12 cellular contexts compared by ENCODE assay signal in genomic region chr17:7590743-7591142, GRCh38. TPM values are rescaled to one million over a fixed set of nuclear protein-coding genes. Genes with fewer than 3 reads are reported as not detected.
DNase-seq lines count a peak whose midpoint lies in the region; ATAC-seq and TF ChIP-seq lines count a peak whose summit lies in the region.
"Had no signal": no experiment of that assay in that cellular context is flagged by ENCODE, and none has a peak within 500 bp of the region (broad histone marks: within the 10 kb centered on the region; RNA-seq: fewer than 3 reads in every experiment).

No MANE protein-coding gene starts in this region.

- POLR2A ChIA-PET in CD8-positive, alpha-beta memory T cell (lab: Charles Lee): no interaction called here

- in situ Hi-C loops in GM13977 (cut with MboI; ENCODE audit: low pct_unique_long_range_greater_than_20kb, low sequenced_read_pairs, unreplicated experiment): no loop called here

- H3K4me1 Mint-ChIP-seq in activated naive CD4-positive, alpha-beta T cell treated with anti-CD3 and anti-CD28 coated beads, Interleukin-2, amount 50 U/mL, for 24 hours: peaks cover 2% of the 10 kb centered on the region
- peaks cover under 1 to 4% (median 1%) of the 10 kb centered on the region in 3 donors for H3K4me1 Mint-ChIP-seq in CD8-positive, alpha-beta memory T cell

- H3K27me3 ChIP-seq in smooth muscle cell (ENCODE audit: low read depth): no peaks in the 10 kb centered on the region
- H3K27me3 ChIP-seq in CD8-positive, alpha-beta memory T cell (ENCODE audit: insufficient read depth, low read length, poor library complexity, severe bottlenecking): no peaks in the 10 kb centered on the region

- DNase-seq in activated naive CD4-positive, alpha-beta T cell treated with Interleukin-2 at 50 U/mL for 16 hours: no peak
- DNase-seq in T1000 (lab: John Stamatoyannopoulos, UW) (peak; percentile 49), fibroblast of villous mesenchyme (ENCODE audit: low read depth) (peak; percentile 34), smooth muscle cell (lab: John Stamatoyannopoulos, UW; ENCODE audit: unreplicated experiment) (no peak), GM13977 (ENCODE audit: low spot score) (no peak)
- DNase-seq in CD8-positive, alpha-beta memory T cell: no peak
- DNase-seq: NCI-H1930, small intestine had no signal

- H3K36me3 ChIP-seq in smooth muscle cell (ENCODE audit: low read depth): peaks cover 10% of the 10 kb centered on the region
- peaks cover 44% of the 10 kb centered on the region for H3K36me3 ChIP-seq in CD8-positive, alpha-beta memory T cell (ENCODE audit: insufficient read depth, low read length)

- H3K4me2 ChIP-seq in smooth muscle cell: peak overlapping the region; percentile 54

- H3K27me3 Mint-ChIP-seq in activated naive CD4-positive, alpha-beta T cell treated with anti-CD3 and anti-CD28 coated beads, Interleukin-2, amount 50 U/mL, for 24 hours: no peaks in the 10 kb centered on the region
- no peaks in the 10 kb centered on the region for H3K27me3 Mint-ChIP-seq in CD8-positive, alpha-beta memory T cell

- peak overlapping the region; percentile 60 for H3K9ac ChIP-seq in smooth muscle cell (ENCODE audit: low read depth)

- TF ChIP-seq CTCF in fibroblast of villous mesenchyme (IDR thresholded peaks at IDR 0.05; ENCODE audit: insufficient read depth, low read depth, low read length) (no peak), smooth muscle cell (IDR thresholded peaks at IDR 0.05; ENCODE audit: borderline replicate concordance, insufficient read depth, poor library complexity, severe bottlenecking) (no peak), GM13977 (IDR thresholded peaks at IDR 0.05; ENCODE audit: extremely low read depth, insufficient read depth, missing control alignments) (no peak)

- peaks cover 5% of the 10 kb centered on the region for H3F3A ChIP-seq in smooth muscle cell (ENCODE audit: low read depth)

- ATAC-seq in HG02884 (IDR thresholded peaks at IDR 0.05; ENCODE audit: unreplicated experiment): no peak

- no peaks in the 10 kb centered on the region for H3K9me3 Mint-ChIP-seq in activated naive CD4-positive, alpha-beta T cell treated with anti-CD3 and anti-CD28 coated beads, Interleukin-2, amount 50 U/mL, for 24 hours
- H3K9me3 Mint-ChIP-seq in CD8-positive, alpha-beta memory T cell: no peaks in the 10 kb centered on the region
- H3K9me3 Mint-ChIP-seq: activated naive CD4-positive, alpha-beta T cell treated with anti-CD3 and anti-CD28 coated beads, Interleukin-2, amount 50 U/mL, for 72 hours had no signal

- 44% methylated on average over 4 of the region's 4 CpGs for WGBS in smooth muscle cell (ENCODE audit: low lambda C conversion rate)

- H4K20me1 ChIP-seq in smooth muscle cell (ENCODE audit: low read depth): peaks cover 9% of the 10 kb centered on the region

- no peaks in the 10 kb centered on the region for H3K9me3 ChIP-seq in smooth muscle cell (replicated peaks; ENCODE audit: low read depth)
- H3K9me3 ChIP-seq in CD8-positive, alpha-beta memory T cell (ENCODE audit: low read length): no peaks in the 10 kb centered on the region

- H3K27ac Mint-ChIP-seq in activated naive CD4-positive, alpha-beta T cell treated with anti-CD3 and anti-CD28 coated beads, Interleukin-2, amount 50 U/mL, for 24 hours: peak overlapping the region; percentile 74
- peak overlapping the region in 4 of 8 donors; percentile 29 to 88 (median 42) for H3K27ac Mint-ChIP-seq in CD8-positive, alpha-beta memory T cell

- H3K4me3 ChIP-seq in fibroblast of villous mesenchyme (ENCODE audit: low read depth, low read length) (no peak overlapping the region), smooth muscle cell (no peak overlapping the region)
- no peak overlapping the region for H3K4me3 ChIP-seq in CD8-positive, alpha-beta memory T cell (ENCODE audit: low read length)

- H3K4me3 Mint-ChIP-seq in activated naive CD4-positive, alpha-beta T cell treated with anti-CD3 and anti-CD28 coated beads, Interleukin-2, amount 50 U/mL, for 24 hours: no peak overlapping the region
- no peak overlapping the region for H3K4me3 Mint-ChIP-seq in CD8-positive, alpha-beta memory T cell

- CTCF ChIA-PET in CD8-positive, alpha-beta memory T cell (lab: Charles Lee): interaction anchor here (0.8 to 2.9 kb wide), 6 partner anchors 30 to 155 kb away, joined by 3 to 18 read pairs (median 10); partner anchors contain the start of genes TMEM102, TP53 and WRAP53

- peak overlapping the region; percentile 96 for H3K27ac ChIP-seq in smooth muscle cell (ENCODE audit: low read depth)
- no peak overlapping the region for H3K27ac ChIP-seq in CD8-positive, alpha-beta memory T cell (ENCODE audit: low read depth, low read length)
- H3K27ac ChIP-seq: C4-2B had no signal

- H3K4me1 ChIP-seq in smooth muscle cell (ENCODE audit: low read depth): peaks cover 23% of the 10 kb centered on the region
- no peaks in the 10 kb centered on the region for H3K4me1 ChIP-seq in CD8-positive, alpha-beta memory T cell (ENCODE audit: insufficient read depth, low read length)

- H2AFZ ChIP-seq in smooth muscle cell (ENCODE audit: low read depth): no peak overlapping the region

- peaks cover 21% of the 10 kb centered on the region for H3K36me3 Mint-ChIP-seq in activated naive CD4-positive, alpha-beta T cell treated with anti-CD3 and anti-CD28 coated beads, Interleukin-2, amount 50 U/mL, for 24 hours
- H3K36me3 Mint-ChIP-seq in CD8-positive, alpha-beta memory T cell: peaks cover 14 to 66% (median 18%) of the 10 kb centered on the region in 3 donors

- no peaks in the 10 kb centered on the region for H3K79me2 ChIP-seq in smooth muscle cell (ENCODE audit: low read depth)

RNA-seq across cellular contexts. Expression of gene SOX15, which starts 0.8 kb away (rescaled TPM):
- total RNA-seq in fibroblast of villous mesenchyme (under 0.01 and 0.64 TPM in 2 replicates), smooth muscle cell (13.4 and 16.1 TPM in 2 replicates)
- 7.3 and 39.0 TPM in 2 replicates for polyA plus RNA-seq in smooth muscle cell
- under 1 TPM; 0.29 to 0.31 TPM for total RNA-seq in CD8-positive, alpha-beta memory T cell
- not detected for polyA plus RNA-seq in CD8-positive, alpha-beta memory T cell

RNA-seq across cellular contexts. Expression of gene MPDU1, which starts 7.1 kb away (rescaled TPM):
- 70.5 and 101 TPM in 2 replicates for total RNA-seq in fibroblast of villous mesenchyme
- total RNA-seq in smooth muscle cell: 155 and 228 TPM in 2 replicates
- 70.7 and 75.1 TPM in 2 replicates for polyA plus RNA-seq in smooth muscle cell
- 100 to 1,000 TPM; 115 to 124 TPM for total RNA-seq in CD8-positive, alpha-beta memory T cell
- 40.5 TPM for polyA plus RNA-seq in CD8-positive, alpha-beta memory T cell

RNA-seq across cellular contexts. Expression of gene CD68, which starts 11.3 kb away (rescaled TPM):
- total RNA-seq in fibroblast of villous mesenchyme (9.1 and 9.7 TPM in 2 replicates), smooth muscle cell (20.7 and 22.7 TPM in 2 replicates)
- polyA plus RNA-seq in smooth muscle cell: 27.5 and 30.2 TPM in 2 replicates
- total RNA-seq in CD8-positive, alpha-beta memory T cell: 10 to 100 TPM; 11.1 to 12.7 TPM
- 1.2 TPM for polyA plus RNA-seq in CD8-positive, alpha-beta memory T cell

RNA-seq across cellular contexts. Expression of gene FXR2, which starts 24.0 kb away (rescaled TPM):
- total RNA-seq in fibroblast of villous mesenchyme (37.4 and 39.7 TPM in 2 replicates), smooth muscle cell (22.8 and 31.1 TPM in 2 replicates)
- polyA plus RNA-seq in smooth muscle cell: 50.0 and 50.6 TPM in 2 replicates
- total RNA-seq in CD8-positive, alpha-beta memory T cell: 10 to 100 TPM; 45.7 to 45.9 TPM
- polyA plus RNA-seq in CD8-positive, alpha-beta memory T cell: 20.4 TPM

RNA-seq across cellular contexts. Expression of gene SENP3, which starts 29.0 kb away (rescaled TPM):
- total RNA-seq in fibroblast of villous mesenchyme (69.9 and 75.1 TPM in 2 replicates), smooth muscle cell (72.1 and 90.3 TPM in 2 replicates)
- polyA plus RNA-seq in smooth muscle cell: 33.7 and 35.7 TPM in 2 replicates
- 100 to 1,000 TPM; 111 to 121 TPM for total RNA-seq in CD8-positive, alpha-beta memory T cell
- 12.0 TPM for polyA plus RNA-seq in CD8-positive, alpha-beta memory T cell

Comparison
In these comparisons a context has a peak if more than half of its experiments do, and no peak if none do; other contexts are left out.
1. DNase-seq: peak in T1000 (single experiment) and fibroblast of villous mesenchyme (single experiment); none in activated naive CD4-positive, alpha-beta T cell treated with Interleukin-2 at 50 U/mL for 16 hours (single experiment), smooth muscle cell (single experiment), CD8-positive, alpha-beta memory T cell (0 of 5) and GM13977 (single experiment).